9 cellular contexts compared by ENCODE assay signal in the genomic region with DNA sequence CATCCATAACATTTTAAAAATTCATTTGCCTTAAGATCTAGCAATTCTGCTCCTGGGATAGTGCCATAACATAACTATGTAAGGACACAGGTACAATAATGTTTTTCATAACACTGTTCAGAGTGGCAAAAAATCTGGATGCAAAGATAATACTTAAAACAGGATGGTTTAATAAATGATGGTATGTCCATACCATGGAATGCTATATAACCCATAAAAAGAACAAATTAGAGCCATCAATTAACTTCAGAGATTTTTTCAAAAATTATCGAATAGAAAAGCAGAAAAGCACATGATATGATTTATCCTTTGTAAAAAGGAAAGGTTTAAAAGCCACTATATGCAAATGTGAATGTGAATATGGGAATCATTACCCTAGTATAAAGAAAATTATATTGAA.
"Had no signal": no experiment of that assay in that cellular context is flagged by ENCODE, and none has a peak within 500 bp of the region (broad histone marks: within the 10 kb centered on the region; RNA-seq: fewer than 3 reads in every experiment).

No MANE protein-coding gene starts in this region.

- H2AFZ ChIP-seq: GM23248, GM23338 had no signal

- H3K4me2 ChIP-seq: GM23338 had no signal

- DNase-seq: GM23248, GOT3, H7, H9, HCEC 1CT, HFFc6 had no signal

- H3K9ac ChIP-seq: GM23248 had no signal

- ATAC-seq: GM23338, HCT116 had no signal

- H3K4me3 ChIP-seq: GM23248, GM23338 had no signal

- FAIRE-seq: H54 had no signal

- H3K27ac ChIP-seq: GM23248 had no signal
